9 cellular contexts compared by ENCODE assay signal in the genomic region with DNA sequence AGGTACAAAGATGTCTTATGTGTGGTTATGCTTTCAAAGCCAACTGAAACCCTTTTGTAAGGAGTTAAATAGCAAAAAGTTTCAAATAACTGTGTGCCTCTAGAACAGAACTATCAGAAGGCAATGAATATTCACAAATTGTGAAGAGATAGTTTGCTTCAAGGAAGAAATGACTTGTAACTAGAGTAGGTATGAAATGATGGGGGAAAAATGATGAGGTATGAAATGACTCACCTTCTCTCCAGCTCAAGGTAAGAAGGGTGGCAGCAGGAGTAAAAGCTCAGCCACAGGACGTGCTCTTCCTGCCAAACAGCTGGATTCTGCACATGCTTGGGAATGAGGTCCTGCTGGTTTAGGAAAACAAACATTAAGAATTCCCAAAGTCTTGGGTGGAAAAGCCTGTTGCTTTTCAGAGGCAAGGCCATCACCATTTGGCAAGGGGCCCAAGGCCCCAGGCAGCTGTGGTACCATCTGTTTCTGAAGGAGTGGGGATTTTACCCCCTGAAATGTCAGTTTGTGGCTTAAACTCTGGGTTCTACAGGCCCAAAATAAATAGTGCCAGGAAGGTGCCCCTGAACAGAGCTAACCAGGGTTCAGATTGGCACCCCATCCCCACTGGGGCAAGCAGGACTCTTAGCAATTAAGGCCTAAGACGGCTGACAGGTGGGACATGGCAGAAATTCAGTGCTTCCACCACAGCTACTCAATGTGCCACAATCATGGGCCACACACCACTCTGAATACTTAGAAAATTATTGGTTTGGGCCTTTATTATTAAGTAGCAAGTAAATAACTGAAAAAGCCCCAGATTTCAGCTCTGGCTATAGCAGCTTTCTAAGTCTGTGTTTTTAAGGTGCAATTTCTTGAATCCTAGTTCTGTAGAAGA. TPM values are rescaled to one million over a fixed set of nuclear protein-coding genes. Genes with fewer than 3 reads are reported as not detected.
A peak's percentile ranks its signal among the peaks of the same experiment; 100 is the strongest.
DNase-seq lines count a peak whose midpoint lies in the region; ATAC-seq, FAIRE-seq and TF ChIP-seq lines count a peak whose summit lies in the region.
"Had no signal": no experiment of that assay in that cellular context is flagged by ENCODE, and none has a peak within 500 bp of the region (broad histone marks: within the 10 kb centered on the region; RNA-seq: fewer than 3 reads in every experiment).

No MANE protein-coding gene starts in this region.

- H3K36me3 ChIP-seq in psoas muscle (ENCODE audit: insufficient read depth in 1 of 2, low read depth in 1 of 2): peaks cover 18 to 84% of the 10 kb centered on the region in 2 donors

- no peaks in the 10 kb centered on the region for H3K9me3 ChIP-seq in psoas muscle

- H3K4me1 ChIP-seq in psoas muscle: no peaks in the 10 kb centered on the region

- FAIRE-seq in GM12891 (lab: Jason Lieb, UNC): peak; percentile 89

- H3K4me3 ChIP-seq in psoas muscle: no peak overlapping the region

- peaks cover 49% of the 10 kb centered on the region for H3K4me1 Mint-ChIP-seq in activated CD4-positive, alpha-beta memory T cell treated with anti-CD3 and anti-CD28 coated beads, Interleukin-2, amount 10 ng/mL, durations not matched to agents 7 days and 5 days
- H3K4me1 Mint-ChIP-seq in nephron: peaks cover 16% of the 10 kb centered on the region

- no peaks in the 10 kb centered on the region for H3K27me3 Mint-ChIP-seq in activated CD4-positive, alpha-beta memory T cell treated with anti-CD3 and anti-CD28 coated beads, Interleukin-2, amount 10 ng/mL, durations not matched to agents 7 days and 5 days
- H3K27me3 Mint-ChIP-seq in nephron (ENCODE audit: low read depth): no peaks in the 10 kb centered on the region

- ATAC-seq in HG02798 (IDR thresholded peaks at IDR 0.05; ENCODE audit: poor library complexity, unreplicated experiment) (peak; percentile 30), GM19351 (IDR thresholded peaks at IDR 0.05; ENCODE audit: unreplicated experiment) (no peak), psoas muscle (no peak)

- DNase-seq in GM12891 (ENCODE audit: insufficient read length, low spot score) (no peak), HUDEP-2 (lab: John Stamatoyannopoulos, UW; ENCODE audit: unreplicated experiment in 76 of 76) (no peak), psoas muscle (no peak)
- no peak for DNase-seq in activated CD4-positive, alpha-beta memory T cell treated with anti-CD3 and anti-CD28 coated beads, Interleukin-2, amount 10 ng/mL, durations not matched to agents 7 days and 5 days
- no peak for DNase-seq in effector CD4-positive, alpha-beta T cell
- DNase-seq: NK-92 treated with Interleukin-12 subunit alpha and Interleukin-12 subunit beta, amount 100 ng/mL, for 24 hours had no signal

- TF ChIP-seq POLR2A in GM12891 (IDR thresholded peaks at IDR 0.05; ENCODE audit: low read depth, low read length): peak; percentile 83

- CTCF ChIA-PET in activated CD4-positive, alpha-beta memory T cell treated with anti-CD3 and anti-CD28 coated beads, Interleukin-2, amount 10 ng/mL, durations not matched to agents 7 days and 5 days (lab: Charles Lee): interaction anchor here (0.7 to 1.9 kb wide), 4 partner anchors 19 to 79 kb away, joined by 3 to 4 read pairs (median 4); no protein-coding TSS in a partner anchor

- intact Hi-C loops in psoas muscle (cut with DNase I): no loop called here

- H3K4me3 Mint-ChIP-seq in activated CD4-positive, alpha-beta memory T cell treated with anti-CD3 and anti-CD28 coated beads, Interleukin-2, amount 10 ng/mL, durations not matched to agents 7 days and 5 days: no peak overlapping the region
- H3K4me3 Mint-ChIP-seq in nephron: no peak overlapping the region

- no peak overlapping the region for H3K27ac ChIP-seq in psoas muscle

- H3K27ac Mint-ChIP-seq in activated CD4-positive, alpha-beta memory T cell treated with anti-CD3 and anti-CD28 coated beads, Interleukin-2, amount 10 ng/mL, durations not matched to agents 7 days and 5 days: peak overlapping the region; percentile 69
- peak overlapping the region; percentile 3 to 24 (median 9) for H3K27ac Mint-ChIP-seq in nephron

- no peaks in the 10 kb centered on the region for H3K9me3 Mint-ChIP-seq in activated CD4-positive, alpha-beta memory T cell treated with anti-CD3 and anti-CD28 coated beads, Interleukin-2, amount 10 ng/mL, durations not matched to agents 7 days and 5 days
- H3K9me3 Mint-ChIP-seq in nephron: no peaks in the 10 kb centered on the region

- peaks cover 60% of the 10 kb centered on the region for H3K36me3 Mint-ChIP-seq in activated CD4-positive, alpha-beta memory T cell treated with anti-CD3 and anti-CD28 coated beads, Interleukin-2, amount 10 ng/mL, durations not matched to agents 7 days and 5 days (ENCODE audit: low read depth)
- peaks cover 36% of the 10 kb centered on the region for H3K36me3 Mint-ChIP-seq in nephron (ENCODE audit: low read depth)

- H3K27me3 ChIP-seq in psoas muscle (ENCODE audit: insufficient read depth in 3 of 3, low read length in 2 of 3): no peaks in the 10 kb centered on the region

- 32 to 52% (median 47%) methylated on average over 2 of the region's 2 CpGs for WGBS in psoas muscle, 3 donors

- TF ChIP-seq CTCF in nephron (IDR thresholded peaks at IDR 0.05; ENCODE audit: unreplicated experiment in 3 of 3) (no peak), psoas muscle (IDR thresholded peaks at IDR 0.05) (no peak)

- POLR2A ChIA-PET in activated CD4-positive, alpha-beta memory T cell treated with anti-CD3 and anti-CD28 coated beads, Interleukin-2, amount 10 ng/mL, durations not matched to agents 7 days and 5 days (lab: Charles Lee): interaction anchor here (1.2 to 8.0 kb wide), 7 partner anchors 8 to 82 kb away, joined by 3 to 140 read pairs (median 4); a partner anchor contains a TSS

TF ChIP-seq in GM12891, 5 proteins besides CTCF, POLR2A, EP300 and RAD21:
- TF ChIP-seq POLR2AphosphoS5 (IDR thresholded peaks at IDR 0.05; ENCODE audit: low read depth, low read length): peak; percentile 82
- peak; percentile 24; the same call in 1 of the 2 replicates for TF ChIP-seq POU2F2 (IDR thresholded peaks at IDR 0.05; ENCODE audit: low read depth, low read length)
- TF ChIP-seq TAF1 (IDR thresholded peaks at IDR 0.05; ENCODE audit: low read depth, low read length): no peak

RNA-seq across cellular contexts. Expression of a gene that starts 13.3 kb away (rescaled TPM):
- 92.3 TPM for polyA plus RNA-seq in GM12891 (2012; ENCODE audit: low read depth, missing spikeins)
- 100 to 1,000 TPM; 166 to 171 TPM for total RNA-seq in activated CD4-positive, alpha-beta memory T cell treated with anti-CD3 and anti-CD28 coated beads, Interleukin-2, amount 10 ng/mL, durations not matched to agents 7 days and 5 days
- total RNA-seq in psoas muscle: 100 to 1,000 TPM in 1 of 4 donors, 10 to 100 TPM in 3; 70.2 to 137 (median 90.8) TPM
- 100 to 1,000 TPM; 113 to 162 (median 122) TPM for polyA plus RNA-seq in psoas muscle

RNA-seq across cellular contexts. Expression of a gene that starts 16.6 kb away (rescaled TPM):
- polyA plus RNA-seq in GM12891 (2012; ENCODE audit: low read depth, missing spikeins): 7.3 TPM
- not detected for total RNA-seq in activated CD4-positive, alpha-beta memory T cell treated with anti-CD3 and anti-CD28 coated beads, Interleukin-2, amount 10 ng/mL, durations not matched to agents 7 days and 5 days
- under 1 TPM in 3 of 4 donors, not detected in 1; 0.17 to 0.67 (median 0.19) TPM for total RNA-seq in psoas muscle
- polyA plus RNA-seq in psoas muscle: under 1 TPM in 2 of 3 donors, not detected in 1; 0.05 to 0.14 TPM

RNA-seq across cellular contexts. Expression of a gene that starts 44.2 kb away (rescaled TPM):
- 44.7 TPM for polyA plus RNA-seq in GM12891 (2012; ENCODE audit: low read depth, missing spikeins)
- 100 to 1,000 TPM; 259 to 263 TPM for total RNA-seq in activated CD4-positive, alpha-beta memory T cell treated with anti-CD3 and anti-CD28 coated beads, Interleukin-2, amount 10 ng/mL, durations not matched to agents 7 days and 5 days
- total RNA-seq in psoas muscle: 10 to 100 TPM in 1 of 4 donors, 1 to 10 TPM in 3; 6.4 to 13.6 (median 7.8) TPM
- 1 to 10 TPM; 2.3 to 4.5 (median 2.7) TPM for polyA plus RNA-seq in psoas muscle

Comparison
In these comparisons a context has a peak if more than half of its experiments do, and no peak if none do; other contexts are left out.
1. RNA of a gene that starts 44.2 kb away (total RNA-seq): 259 to 263 TPM in activated CD4-positive, alpha-beta memory T cell treated with anti-CD3 and anti-CD28 coated beads, Interleukin-2, amount 10 ng/mL, durations not matched to agents 7 days and 5 days; 6.4 to 13.6 TPM in psoas muscle; every median in the first group is over 10 times any median in the second.